Comparison of ENCODE assay signal across 17 cellular contexts in the genomic region with DNA sequence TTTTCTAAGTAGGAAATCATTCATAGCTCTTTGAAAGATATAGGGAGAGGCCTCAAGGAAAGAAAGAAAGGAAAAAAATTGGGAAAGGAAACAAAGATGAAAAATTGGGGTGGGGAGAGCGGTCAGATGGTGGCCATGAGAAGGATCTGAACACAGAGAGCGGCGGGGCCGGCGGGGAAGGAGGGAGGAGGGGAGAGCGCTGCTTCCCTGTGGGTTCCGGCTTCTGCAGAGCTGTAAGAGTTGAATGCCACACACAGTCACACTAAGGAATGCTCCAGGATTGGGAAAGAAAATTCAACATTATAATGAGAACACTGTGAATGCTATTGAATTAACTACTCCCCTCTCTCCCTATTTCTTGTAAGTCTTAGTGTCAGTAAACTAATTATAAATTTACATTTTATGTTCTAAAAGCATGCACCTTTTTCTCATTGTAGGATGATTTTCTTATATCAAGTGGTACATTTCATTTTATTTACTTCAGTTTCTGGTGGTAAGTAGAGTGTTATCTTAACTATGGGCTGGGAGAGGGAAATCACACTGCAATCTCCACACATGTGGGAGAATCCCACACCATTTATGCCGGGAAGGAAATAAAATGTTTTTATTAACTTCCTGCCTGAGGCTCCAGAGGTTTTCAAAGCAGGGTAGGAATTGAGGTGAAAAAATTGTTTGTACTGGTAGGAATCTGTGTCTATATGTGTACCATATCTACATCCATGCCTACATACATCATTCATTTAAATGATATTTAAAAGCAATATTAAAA. TPM values are rescaled to one million over a fixed set of nuclear protein-coding genes. Genes with fewer than 3 reads are reported as not detected.
DNase-seq lines count a peak whose midpoint lies in the region; ATAC-seq and TF ChIP-seq lines count a peak whose summit lies in the region.
"Had no signal": no experiment of that assay in that cellular context is flagged by ENCODE, and none has a peak within 500 bp of the region (broad histone marks: within the 10 kb centered on the region; RNA-seq: fewer than 3 reads in every experiment).

No MANE protein-coding gene starts in this region.

- H3K4me2 ChIP-seq in H9 (ENCODE audit: insufficient read depth, insufficient read length, low read length), result peak overlapping the region; percentile 59
- H3K4me2 ChIP-seq: BLaER1 treated with 17β-estradiol and CSF1 and Interleukin-3, amounts not matched to agents 10 nM and 100 nM had no signal

- H2BK120ac ChIP-seq in H9 (ENCODE audit: low read depth, low read length, poor library complexity, severe bottlenecking), result no peak overlapping the region

- peaks cover 34 to 43% of the 10 kb centered on the region in 2 experiments for H3K4me1 Mint-ChIP-seq in H9
- peaks cover 20% of the 10 kb centered on the region for H3K4me1 Mint-ChIP-seq in progenitor cell of endocrine pancreas (ENCODE audit: low read depth)
- H3K4me1 Mint-ChIP-seq: activated CD8-positive, alpha-beta memory T cell treated with anti-CD3 and anti-CD28 coated beads, Interleukin-2, amount 10 ng/mL, durations not matched to agents 7 days and 5 days; activated naive CD4-positive, alpha-beta T cell treated with anti-CD3 and anti-CD28 coated beads, Interleukin-2, amount 10 ng/mL, durations not matched to agents 7 days and 5 days; stimulated activated naive CD8-positive, alpha-beta T cell treated with anti-CD3 and anti-CD28 coated beads, Interleukin-15, amount 100 ng/mL, for 72 hours had no signal

- H3K9me3 ChIP-seq in H9 (ENCODE audit: control insufficient read depth, low read depth, low read length) (no peaks in the 10 kb centered on the region), endocrine pancreas (ENCODE audit: control insufficient read depth, low read length) (no peaks in the 10 kb centered on the region), left lung (no peaks in the 10 kb centered on the region)
- H3K9me3 ChIP-seq: BLaER1 treated with 17β-estradiol and CSF1 and Interleukin-3, amounts not matched to agents 10 nM and 100 nM; psoas muscle; SJSA1 had no signal

- H3K4me3 Mint-ChIP-seq in H9 (peak overlapping the region; percentile 57 to 74), progenitor cell of endocrine pancreas (ENCODE audit: low read depth) (peak overlapping the region; percentile 66)
- H3K4me3 Mint-ChIP-seq: activated CD8-positive, alpha-beta memory T cell treated with anti-CD3 and anti-CD28 coated beads, Interleukin-2, amount 10 ng/mL, durations not matched to agents 7 days and 5 days; activated naive CD4-positive, alpha-beta T cell treated with anti-CD3 and anti-CD28 coated beads, Interleukin-2, amount 10 ng/mL, durations not matched to agents 7 days and 5 days; stimulated activated naive CD8-positive, alpha-beta T cell treated with anti-CD3 and anti-CD28 coated beads, Interleukin-15, amount 100 ng/mL, for 72 hours had no signal

- no peaks in the 10 kb centered on the region for H3K23me2 ChIP-seq in H9 (ENCODE audit: insufficient read length, low read depth, low read length, poor library complexity, severe bottlenecking)

- H3K36me3 Mint-ChIP-seq in H9 (ENCODE audit: insufficient read depth in 1 of 3, low read depth in 3 of 3) (peaks cover 0 to 4% (median 0%) of the 10 kb centered on the region in 3 experiments; a peak in 3 of 7 replicates), progenitor cell of endocrine pancreas (ENCODE audit: insufficient read depth) (no peaks in the 10 kb centered on the region)
- H3K36me3 Mint-ChIP-seq: activated CD8-positive, alpha-beta memory T cell treated with anti-CD3 and anti-CD28 coated beads, Interleukin-2, amount 10 ng/mL, durations not matched to agents 7 days and 5 days; activated naive CD4-positive, alpha-beta T cell treated with anti-CD3 and anti-CD28 coated beads, Interleukin-2, amount 10 ng/mL, durations not matched to agents 7 days and 5 days had no signal

- no peak overlapping the region for H3K27ac ChIP-seq in H9 (ENCODE audit: insufficient read length, low read depth, low read length)
- peak overlapping the region in 1 of 2 donors; percentile 1 for H3K27ac ChIP-seq in left lung
- H3K27ac ChIP-seq: BLaER1 treated with 17β-estradiol and CSF1 and Interleukin-3, amounts not matched to agents 10 nM and 100 nM; psoas muscle; SJSA1 had no signal

- no peak overlapping the region for H2BK12ac ChIP-seq in H9 (ENCODE audit: insufficient read length, low read depth, low read length)

- H3K27ac Mint-ChIP-seq in H9 (peak overlapping the region; percentile 63 to 95 (median 83)), progenitor cell of endocrine pancreas (peak overlapping the region; percentile 88)
- H3K27ac Mint-ChIP-seq: activated CD8-positive, alpha-beta memory T cell treated with anti-CD3 and anti-CD28 coated beads, Interleukin-2, amount 10 ng/mL, durations not matched to agents 7 days and 5 days; activated naive CD4-positive, alpha-beta T cell treated with anti-CD3 and anti-CD28 coated beads, Interleukin-2, amount 10 ng/mL, durations not matched to agents 7 days and 5 days; stimulated activated naive CD8-positive, alpha-beta T cell treated with anti-CD3 and anti-CD28 coated beads, Interleukin-15, amount 100 ng/mL, for 72 hours had no signal

- H2AFZ ChIP-seq in H9 (ENCODE audit: low read length), result no peak overlapping the region

- no peak overlapping the region for H2BK5ac ChIP-seq in H9 (ENCODE audit: insufficient read length, low read length)

- no peak overlapping the region for H2BK20ac ChIP-seq in H9 (ENCODE audit: low read depth, low read length, poor library complexity, severe bottlenecking)

- TF ChIP-seq CTCF in H9 (conservative IDR thresholded peaks at IDR 0.05), result no peak
- TF ChIP-seq CTCF in left lung (IDR thresholded peaks at IDR 0.05), result no peak
- no peak for TF ChIP-seq CTCF in progenitor cell of endocrine pancreas (IDR thresholded peaks at IDR 0.05; ENCODE audit: unreplicated experiment)
- TF ChIP-seq CTCF in GM10248 (IDR thresholded peaks at IDR 0.05; ENCODE audit: control extremely low read depth, extremely low read depth, low read depth, missing control alignments), result no peak

- no peak overlapping the region for H4K91ac ChIP-seq in H9 (ENCODE audit: insufficient read length, low read depth, low read length)

- peak; percentile 66 for DNase-seq in H9
- DNase-seq in left lung, result peak; percentile 41 to 82
- DNase-seq in progenitor cell of endocrine pancreas (ENCODE audit: low spot score, unreplicated experiment), result no peak
- DNase-seq in GM10248 (ENCODE audit: extremely low spot score), result no peak
- no peak for DNase-seq in NCI-H526 (lab: John Stamatoyannopoulos, UW)
- DNase-seq: activated CD8-positive, alpha-beta memory T cell treated with anti-CD3 and anti-CD28 coated beads, Interleukin-2, amount 10 ng/mL, durations not matched to agents 7 days and 5 days; activated naive CD4-positive, alpha-beta T cell treated with anti-CD3 and anti-CD28 coated beads, Interleukin-2, amount 10 ng/mL, durations not matched to agents 7 days and 5 days; KBM-7; left cardiac atrium; NCI-H1694 treated with DMSO at 0.1 percent for 48 hours; psoas muscle; stimulated activated naive CD8-positive, alpha-beta T cell treated with anti-CD3 and anti-CD28 coated beads, Interleukin-15, amount 100 ng/mL, for 72 hours had no signal

- no peak overlapping the region for H3K14ac ChIP-seq in H9 (ENCODE audit: insufficient read depth, low read length)

- H3T11ph ChIP-seq in H9 (ENCODE audit: low read length), result no peak overlapping the region

- H3K27me3 ChIP-seq in H9 (ENCODE audit: insufficient read depth, low read length) (no peaks in the 10 kb centered on the region), endocrine pancreas (ENCODE audit: control insufficient read depth, insufficient read depth, low read length) (no peaks in the 10 kb centered on the region), left lung (peaks cover 0 to 14% of the 10 kb centered on the region in 2 donors)
- H3K27me3 ChIP-seq: BLaER1 treated with 17β-estradiol and CSF1 and Interleukin-3, amounts not matched to agents 10 nM and 100 nM had no signal

- H2AK5ac ChIP-seq in H9 (ENCODE audit: insufficient read length, low read length), result no peak overlapping the region

- H3K9ac ChIP-seq in H9 (ENCODE audit: extremely low read depth, insufficient read length, low read length) (no peak overlapping the region), endocrine pancreas (ENCODE audit: control insufficient read depth, insufficient read depth, low read length) (no peak overlapping the region)
- H3K9ac ChIP-seq: BLaER1 treated with 17β-estradiol and CSF1 and Interleukin-3, amounts not matched to agents 10 nM and 100 nM had no signal

- H3K4ac ChIP-seq in H9 (ENCODE audit: low read depth, low read length), result no peak overlapping the region

- H4K20me1 ChIP-seq in H9 (ENCODE audit: control insufficient read depth, insufficient read depth, insufficient read length), result no peaks in the 10 kb centered on the region
- H4K20me1 ChIP-seq: BLaER1 treated with 17β-estradiol and CSF1 and Interleukin-3, amounts not matched to agents 10 nM and 100 nM had no signal

- no peak overlapping the region for H4K5ac ChIP-seq in H9 (ENCODE audit: insufficient read length, low read depth, low read length)

- H2BK15ac ChIP-seq in H9 (ENCODE audit: low read depth, low read length), result no peak overlapping the region

- H3K36me3 ChIP-seq in endocrine pancreas (ENCODE audit: control insufficient read depth, insufficient read depth, low read length), result no peaks in the 10 kb centered on the region
- H3K36me3 ChIP-seq in left lung, result no peaks in the 10 kb centered on the region
- H3K36me3 ChIP-seq: BLaER1 treated with 17β-estradiol and CSF1 and Interleukin-3, amounts not matched to agents 10 nM and 100 nM; SJSA1 had no signal

- H3K18ac ChIP-seq in H9 (ENCODE audit: insufficient read length, low read depth, low read length), result no peak overlapping the region

- POLR2A ChIA-PET in GM10248 (lab: Yijun Ruan, JAX), result no interaction called here

- H4K8ac ChIP-seq in H9 (replicated peaks; ENCODE audit: insufficient read length, low read depth, low read length), result no peak overlapping the region

- H3K27me3 Mint-ChIP-seq in H9 (ENCODE audit: low read depth) (no peaks in the 10 kb centered on the region), progenitor cell of endocrine pancreas (no peaks in the 10 kb centered on the region)

- no CpG with 5 or more reads among the region's 8 CpGs for WGBS in H9 (ENCODE audit: extremely low coverage, insufficient read length, low lambda C conversion rate)

- H3K9me3 Mint-ChIP-seq in H9, result peaks cover 0 to 3% of the 10 kb centered on the region in 2 experiments; a peak in 2 of 5 replicates
- peaks cover 3% of the 10 kb centered on the region for H3K9me3 Mint-ChIP-seq in progenitor cell of endocrine pancreas (ENCODE audit: low read depth)
- H3K9me3 Mint-ChIP-seq: activated naive CD4-positive, alpha-beta T cell treated with anti-CD3 and anti-CD28 coated beads, Interleukin-2, amount 10 ng/mL, durations not matched to agents 7 days and 5 days; stimulated activated naive CD8-positive, alpha-beta T cell treated with anti-CD3 and anti-CD28 coated beads, Interleukin-15, amount 100 ng/mL, for 72 hours had no signal

- no peak overlapping the region for H3K56ac ChIP-seq in H9 (ENCODE audit: insufficient read length, low read depth, low read length)

- ATAC-seq in left lung (peak; percentile 96), HG03342 (IDR thresholded peaks at IDR 0.05; ENCODE audit: unreplicated experiment) (no peak), GM18870 (IDR thresholded peaks at IDR 0.05; ENCODE audit: unreplicated experiment) (no peak)
- ATAC-seq: activated CD8-positive, alpha-beta memory T cell treated with anti-CD3 and anti-CD28 coated beads, Interleukin-2, amount 10 ng/mL, durations not matched to agents 7 days and 5 days; left cardiac atrium; psoas muscle; stimulated activated naive CD8-positive, alpha-beta T cell treated with anti-CD3 and anti-CD28 coated beads, Interleukin-15, amount 100 ng/mL, for 72 hours had no signal

- intact Hi-C loops in left lung (cut with DNase I), result no loop called here

- H3K4me1 ChIP-seq in H9 (ENCODE audit: insufficient read depth, low read length) (peaks cover 6% of the 10 kb centered on the region), endocrine pancreas (ENCODE audit: control insufficient read depth, insufficient read depth, low read length) (peaks cover 5% of the 10 kb centered on the region), left lung (no peaks in the 10 kb centered on the region)
- H3K4me1 ChIP-seq: BLaER1 treated with 17β-estradiol and CSF1 and Interleukin-3, amounts not matched to agents 10 nM and 100 nM; psoas muscle; SJSA1 had no signal

- H3K79me1 ChIP-seq in H9 (ENCODE audit: insufficient read depth, low read depth, low read length, poor library complexity, severe bottlenecking), result no peaks in the 10 kb centered on the region

- CTCF ChIA-PET in GM10248 (lab: Yijun Ruan, JAX), result no interaction called here

- H3K23ac ChIP-seq in H9 (ENCODE audit: insufficient read length, low read depth, low read length), result no peak overlapping the region

- H3K4me3 ChIP-seq in endocrine pancreas (ENCODE audit: control insufficient read depth, insufficient read depth, low read length), result peak overlapping the region; percentile 79
- peak overlapping the region; percentile 1 to 6 for H3K4me3 ChIP-seq in left lung
- H3K4me3 ChIP-seq: BLaER1 treated with 17β-estradiol and CSF1 and Interleukin-3, amounts not matched to agents 10 nM and 100 nM; psoas muscle; SJSA1 had no signal

- no peaks in the 10 kb centered on the region for H3K79me2 ChIP-seq in H9 (ENCODE audit: insufficient read depth, low read length)

RNA-seq across cellular contexts. Expression of gene F11, which starts 0.9 kb away (rescaled TPM):
- total RNA-seq in H9 (2021) (0.50 and 0.97 TPM in 2 replicates), left lung (1 to 10 TPM; 4.6 to 5.4 TPM), progenitor cell of endocrine pancreas (0.51 and 0.53 TPM in 2 replicates)
- total RNA-seq: activated CD8-positive, alpha-beta memory T cell treated with anti-CD3 and anti-CD28 coated beads, Interleukin-2, amount 10 ng/mL, durations not matched to agents 7 days and 5 days; left cardiac atrium; SJSA1 had no signal

RNA-seq across cellular contexts. Expression of gene KLKB1, which starts 39.6 kb away (rescaled TPM):
- total RNA-seq in H9 (2021), result 20.1 and 21.8 TPM in 2 replicates
- total RNA-seq in left lung, result under 1 TPM; 0.15 to 0.76 TPM
- total RNA-seq in progenitor cell of endocrine pancreas, result not detected in 2 replicates
- total RNA-seq: SJSA1 had no signal

Comparison
In these comparisons a context has a peak if more than half of its experiments do, and no peak if none do; other contexts are left out.
1. DNase-seq: peak in H9 (single experiment) and left lung (2 of 2); none in progenitor cell of endocrine pancreas (single experiment), GM10248 (single experiment) and NCI-H526 (0 of 2).
2. RNA of gene KLKB1, which starts 39.6 kb away (total RNA-seq): 20.1 to 21.8 TPM in H9; 0.15 to 0.76 TPM in left lung and not detected in progenitor cell of endocrine pancreas; every median in the first group is over 10 times any median in the second.